In the genomic region with DNA sequence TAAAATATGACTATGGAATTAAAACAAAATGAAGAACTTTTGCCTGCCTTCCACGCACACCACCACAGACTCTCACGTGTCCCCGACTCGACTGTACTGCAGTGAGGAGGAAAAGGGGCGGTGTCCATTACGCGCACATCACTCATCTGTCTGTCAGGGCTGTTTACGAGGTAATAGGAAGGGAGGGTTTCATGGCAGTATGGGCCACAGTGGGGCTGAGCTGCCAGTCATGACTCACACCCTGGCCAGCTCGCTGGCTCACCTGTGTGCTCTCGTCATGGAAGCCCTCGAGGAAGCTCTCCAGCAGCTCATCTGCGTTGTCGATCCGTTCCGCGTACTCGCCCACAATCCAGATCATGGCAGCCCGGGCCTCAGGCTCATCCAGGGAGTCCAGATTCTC, we compare ENCODE assay signal across 30 cellular contexts. TPM values are rescaled to one million over a fixed set of nuclear protein-coding genes. Genes with fewer than 3 reads are reported as not detected.
A peak's percentile ranks its signal among the peaks of the same experiment; 100 is the strongest.
DNase-seq lines count a peak whose midpoint lies in the region; TF ChIP-seq lines count a peak whose summit lies in the region.
"Had no signal": no experiment of that assay in that cellular context is flagged by ENCODE, and none has a peak within 500 bp of the region (broad histone marks: within the 10 kb centered on the region; RNA-seq: fewer than 3 reads in every experiment).

No MANE protein-coding gene starts in this region.

- H3K4me1 ChIP-seq in colonic mucosa = no peaks in the 10 kb centered on the region

- H3K4me3 Mint-ChIP-seq in MCF 10A (ENCODE audit: unreplicated experiment) = no peak overlapping the region
- no peak overlapping the region for H3K4me3 Mint-ChIP-seq in type B pancreatic cell
- H3K4me3 Mint-ChIP-seq: activated CD4-positive, alpha-beta memory T cell treated with anti-CD3 and anti-CD28 coated beads for 36 hours; activated naive CD4-positive, alpha-beta T cell treated with anti-CD3 and anti-CD28 coated beads, Interleukin-2, amount 50 U/mL, for 24 hours; CD14-positive monocyte; H9; natural killer cell treated with Interleukin-12 subunit alpha and Interleukin-12 subunit beta and Interleukin-15 and Interleukin-18, amount 100 ng/mL, for 72 hours; stimulated activated naive CD8-positive, alpha-beta T cell treated with anti-CD3 and anti-CD28 coated beads, Interleukin-15, Interleukin-2, amounts not matched to agents 100 ng/mL and 50 ng/mL, for 24 hours; T-cell had no signal

- POLR2A ChIA-PET in MCF 10A (lab: Yijun Ruan, JAX) = interaction anchor here (0.6 to 1.8 kb wide), 4 partner anchors 8 to 1954 kb away, joined by 3 to 5 read pairs (median 4); no protein-coding TSS in a partner anchor

- CTCF ChIA-PET in MCF 10A (lab: Yijun Ruan, JAX) = interaction anchor here (0.6 kb wide), 1 partner anchor 153 kb away, joined by 3 read pairs; no protein-coding TSS in a partner anchor

- H3K27me3 Mint-ChIP-seq in MCF 10A (ENCODE audit: insufficient read depth, unreplicated experiment) = no peaks in the 10 kb centered on the region
- H3K27me3 Mint-ChIP-seq in type B pancreatic cell = no peaks in the 10 kb centered on the region
- H3K27me3 Mint-ChIP-seq: activated CD4-positive, alpha-beta memory T cell treated with anti-CD3 and anti-CD28 coated beads for 36 hours; activated naive CD4-positive, alpha-beta T cell treated with anti-CD3 and anti-CD28 coated beads, Interleukin-2, amount 50 U/mL, for 24 hours; natural killer cell treated with Interleukin-12 subunit alpha and Interleukin-12 subunit beta and Interleukin-15 and Interleukin-18, amount 100 ng/mL, for 72 hours; stimulated activated naive CD8-positive, alpha-beta T cell treated with anti-CD3 and anti-CD28 coated beads, Interleukin-15, Interleukin-2, amounts not matched to agents 100 ng/mL and 50 ng/mL, for 24 hours; T-cell had no signal

- H3K27me3 ChIP-seq in colonic mucosa = no peaks in the 10 kb centered on the region
- H3K27me3 ChIP-seq: SJSA1 had no signal

- TF ChIP-seq CTCF in MCF 10A (IDR thresholded peaks at IDR 0.05; ENCODE audit: unreplicated experiment) = no peak
- no peak for TF ChIP-seq CTCF in colonic mucosa (IDR thresholded peaks at IDR 0.05)
- TF ChIP-seq CTCF in type B pancreatic cell (conservative IDR thresholded peaks at IDR 0.05) = no peak

- no TSS peak for BruUV-seq in MCF 10A (replicated peaks; lab: Mats Ljungman, UMichigan)

- H3K4me3 ChIP-seq in colonic mucosa = no peak overlapping the region
- H3K4me3 ChIP-seq: SJSA1, skin epidermis, thoracic aorta had no signal

- H3K36me3 Mint-ChIP-seq in MCF 10A (ENCODE audit: insufficient read depth, unreplicated experiment) (peaks cover 66% of the 10 kb centered on the region), type B pancreatic cell (peaks cover 20% of the 10 kb centered on the region)

- no peaks in the 10 kb centered on the region for H3K9me3 Mint-ChIP-seq in MCF 10A (ENCODE audit: unreplicated experiment)
- H3K9me3 Mint-ChIP-seq in type B pancreatic cell = no peaks in the 10 kb centered on the region
- H3K9me3 Mint-ChIP-seq: activated CD4-positive, alpha-beta memory T cell treated with anti-CD3 and anti-CD28 coated beads for 36 hours; activated naive CD4-positive, alpha-beta T cell treated with anti-CD3 and anti-CD28 coated beads, Interleukin-2, amount 50 U/mL, for 24 hours; activated T-helper 2 cell treated with anti-CD3 and anti-CD28 coated beads, Interferon-gamma antibody, Interleukin-2, Interleukin-4, amounts not matched to agents 10 μg/mL and 5 μg/mL and 100 μg/mL, durations not matched to agents 14 hours and 24 hours and 36 hours; CD14-positive monocyte; H9; natural killer cell treated with Interleukin-12 subunit alpha and Interleukin-12 subunit beta and Interleukin-15 and Interleukin-18, amount 100 ng/mL, for 72 hours; stimulated activated naive CD8-positive, alpha-beta T cell treated with anti-CD3 and anti-CD28 coated beads, Interleukin-15, Interleukin-2, amounts not matched to agents 100 ng/mL and 50 ng/mL, for 24 hours; T-cell had no signal

- no peak overlapping the region for H3K9ac ChIP-seq in colonic mucosa (ENCODE audit: low read depth in 2 of 2, low read length in 2 of 2)

- intact Hi-C loops in MCF 10A (cut with micrococcal nuclease) = no loop called here
- intact Hi-C loops in colonic mucosa (cut with DNase I) = no loop called here

- peaks cover 15% of the 10 kb centered on the region for H3K4me1 Mint-ChIP-seq in MCF 10A (ENCODE audit: insufficient read depth, unreplicated experiment)
- H3K4me1 Mint-ChIP-seq in type B pancreatic cell (ENCODE audit: unreplicated experiment) = peaks cover 8% of the 10 kb centered on the region
- H3K4me1 Mint-ChIP-seq: activated naive CD4-positive, alpha-beta T cell treated with anti-CD3 and anti-CD28 coated beads, Interleukin-2, amount 50 U/mL, for 24 hours; CD14-positive monocyte; H9; T-cell had no signal

- peak; percentile 68 for DNase-seq in DMS153 (lab: John Stamatoyannopoulos, UW)
- peak; percentile 18 for DNase-seq in LHCN-M2 (ENCODE audit: low read depth)
- DNase-seq in MCF 10A (ENCODE audit: unreplicated experiment) = peak; percentile 89
- peak; percentile 25 for DNase-seq in left kidney (ENCODE audit: low read depth, low spot score)
- no peak for DNase-seq in colonic mucosa
- DNase-seq in NCI-H1436 treated with DMSO at 0.1 percent for 48 hours (lab: John Stamatoyannopoulos, UW) = no peak
- DNase-seq in NCI-H2107 treated with DMSO at 0.1 percent for 48 hours (lab: John Stamatoyannopoulos, UW; ENCODE audit: unreplicated experiment) = no peak
- no peak for DNase-seq in type B pancreatic cell (ENCODE audit: extremely low spot score, unreplicated experiment)
- DNase-seq: 8988T; activated CD4-positive, alpha-beta memory T cell treated with anti-CD3 and anti-CD28 coated beads for 36 hours; activated CD8-positive, alpha-beta memory T cell treated with anti-CD3 and anti-CD28 coated beads, Interleukin-2, amount 50 U/mL, for 4 hours; amygdala; Calu3; cortex of kidney; H9; left ventricle myocardium superior; midbrain; NCI-H1092; NCI-H187; NCI-H69; T-cell had no signal

- no peaks in the 10 kb centered on the region for H3K9me3 ChIP-seq in colonic mucosa
- H3K9me3 ChIP-seq: SJSA1, thoracic aorta had no signal

- H3K36me3 ChIP-seq in colonic mucosa = peaks cover 10% of the 10 kb centered on the region

- H3K27ac Mint-ChIP-seq in MCF 10A (ENCODE audit: low read depth, unreplicated experiment) = peak overlapping the region; percentile 39
- H3K27ac Mint-ChIP-seq in type B pancreatic cell = no peak overlapping the region
- H3K27ac Mint-ChIP-seq: activated CD4-positive, alpha-beta memory T cell treated with anti-CD3 and anti-CD28 coated beads for 36 hours; activated naive CD4-positive, alpha-beta T cell treated with anti-CD3 and anti-CD28 coated beads, Interleukin-2, amount 50 U/mL, for 24 hours; activated T-helper 2 cell treated with anti-CD3 and anti-CD28 coated beads, Interferon-gamma antibody, Interleukin-2, Interleukin-4, amounts not matched to agents 10 μg/mL and 5 μg/mL and 100 μg/mL, durations not matched to agents 14 hours and 24 hours and 36 hours; CD14-positive monocyte; H9; natural killer cell treated with Interleukin-12 subunit alpha and Interleukin-12 subunit beta and Interleukin-15 and Interleukin-18, amount 100 ng/mL, for 72 hours; stimulated activated naive CD8-positive, alpha-beta T cell treated with anti-CD3 and anti-CD28 coated beads, Interleukin-15, Interleukin-2, amounts not matched to agents 100 ng/mL and 50 ng/mL, for 24 hours; T-cell had no signal

- H3K27ac ChIP-seq in colonic mucosa = no peak overlapping the region
- H3K27ac ChIP-seq: SJSA1, thoracic aorta had no signal

RNA-seq across cellular contexts. Expression of gene RASL10A, which starts 33.5 kb away (rescaled TPM):
- 0.06 TPM in 1 of 2 replicates, not detected in the other for total RNA-seq in LHCN-M2 (2014; rRNA removed)
- not detected for polyA plus RNA-seq in LHCN-M2 (2012)
- total RNA-seq in MCF 10A (2022) = 0.52 and 0.82 TPM in 2 replicates
- 1 to 10 TPM in 1 of 2 donors, under 1 TPM in 1; 0.42 to 1.3 TPM for total RNA-seq in colonic mucosa
- total RNA-seq in type B pancreatic cell (ENCODE audit: low replicate concordance) = 0.62 and 1.5 TPM in 2 replicates
- total RNA-seq: osteocyte, SJSA1 had no signal

RNA-seq across cellular contexts. Expression of gene AP1B1, which starts 39.4 kb away (rescaled TPM):
- total RNA-seq in LHCN-M2 (2014; rRNA removed) (64.1 and 65.5 TPM in 2 replicates), MCF 10A (2022) (67.3 and 69.5 TPM in 2 replicates), colonic mucosa (100 to 1,000 TPM in 1 of 2 donors, 10 to 100 TPM in 1; 90.4 to 120 TPM), type B pancreatic cell (ENCODE audit: low replicate concordance) (60.9 and 73.3 TPM in 2 replicates)
- polyA plus RNA-seq in LHCN-M2 (2012) = 60.3 TPM

RNA-seq across cellular contexts. Expression of gene GAS2L1, which starts 42.5 kb away (rescaled TPM):
- total RNA-seq in LHCN-M2 (2014; rRNA removed) = 33.3 and 47.1 TPM in 2 replicates
- polyA plus RNA-seq in LHCN-M2 (2012) = 26.7 TPM
- total RNA-seq in MCF 10A (2022) = 15.3 and 17.2 TPM in 2 replicates
- 10 to 100 TPM; 16.6 to 41.1 TPM for total RNA-seq in colonic mucosa
- total RNA-seq in type B pancreatic cell (ENCODE audit: low replicate concordance) = 13.5 and 17.2 TPM in 2 replicates

Comparison
In these comparisons a context has a peak if more than half of its experiments do, and no peak if none do; other contexts are left out.
1. DNase-seq: peak in DMS153 (single experiment), LHCN-M2 (single experiment), MCF 10A (single experiment) and left kidney (single experiment); none in colonic mucosa (single experiment), NCI-H1436 treated with DMSO at 0.1 percent for 48 hours (single experiment), NCI-H2107 treated with DMSO at 0.1 percent for 48 hours (single experiment) and type B pancreatic cell (single experiment).